ENCODE assay signal across 8 cellular contexts in the genomic region with DNA sequence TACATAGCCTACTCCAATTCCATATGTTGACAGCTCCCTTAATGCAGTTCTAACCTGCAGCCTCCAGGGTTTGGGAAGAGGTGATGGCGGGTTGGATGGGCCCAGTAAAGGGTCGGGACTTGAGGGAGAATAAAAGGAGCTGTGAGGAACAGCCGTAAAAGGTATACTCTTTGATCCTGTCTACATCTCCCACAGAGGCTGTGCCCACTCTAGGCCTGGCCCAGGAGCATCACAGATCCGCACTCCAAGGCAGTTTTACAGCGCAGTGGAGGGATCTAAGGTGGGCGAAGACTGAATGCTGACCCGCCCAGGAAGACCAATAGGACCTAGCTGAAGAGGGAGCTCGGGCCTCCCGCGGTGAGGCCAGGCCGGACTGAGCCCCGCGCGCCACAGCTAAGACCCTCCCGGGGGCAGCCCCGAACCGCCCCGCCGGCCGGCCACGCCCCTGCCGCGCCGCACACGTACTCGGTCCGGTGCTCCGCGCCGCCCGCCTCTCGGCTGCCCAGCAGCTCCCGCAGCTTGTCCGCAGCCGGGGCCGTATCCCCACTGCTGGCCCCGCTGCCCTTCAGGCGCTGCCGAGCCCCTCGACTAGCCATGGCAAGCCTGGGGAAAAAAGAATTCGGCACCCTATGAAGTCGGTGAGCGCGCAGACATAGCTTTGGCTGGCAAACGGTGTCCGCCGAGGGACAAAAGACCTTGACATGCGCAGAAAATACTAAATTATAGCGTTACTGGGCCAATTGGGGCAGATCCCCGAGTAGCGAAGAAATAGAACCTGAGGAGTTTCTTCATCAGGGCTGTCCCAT. TPM values are rescaled to one million over a fixed set of nuclear protein-coding genes. Genes with fewer than 3 reads are reported as not detected.
DNase-seq lines count a peak whose midpoint lies in the region; ATAC-seq, FAIRE-seq and TF ChIP-seq lines count a peak whose summit lies in the region.

A gene with protein sequence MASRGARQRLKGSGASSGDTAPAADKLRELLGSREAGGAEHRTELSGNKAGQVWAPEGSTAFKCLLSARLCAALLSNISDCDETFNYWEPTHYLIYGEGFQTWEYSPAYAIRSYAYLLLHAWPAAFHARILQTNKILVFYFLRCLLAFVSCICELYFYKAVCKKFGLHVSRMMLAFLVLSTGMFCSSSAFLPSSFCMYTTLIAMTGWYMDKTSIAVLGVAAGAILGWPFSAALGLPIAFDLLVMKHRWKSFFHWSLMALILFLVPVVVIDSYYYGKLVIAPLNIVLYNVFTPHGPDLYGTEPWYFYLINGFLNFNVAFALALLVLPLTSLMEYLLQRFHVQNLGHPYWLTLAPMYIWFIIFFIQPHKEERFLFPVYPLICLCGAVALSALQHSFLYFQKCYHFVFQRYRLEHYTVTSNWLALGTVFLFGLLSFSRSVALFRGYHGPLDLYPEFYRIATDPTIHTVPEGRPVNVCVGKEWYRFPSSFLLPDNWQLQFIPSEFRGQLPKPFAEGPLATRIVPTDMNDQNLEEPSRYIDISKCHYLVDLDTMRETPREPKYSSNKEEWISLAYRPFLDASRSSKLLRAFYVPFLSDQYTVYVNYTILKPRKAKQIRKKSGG (minus strand): TSS at position 695 of the 806 bp plus-strand sequence. CDS start 99 bp downstream, at position 596.

- peak; percentile 30; the same call in 1 of the 2 replicates for TF ChIP-seq CTCF in A673 (conservative IDR thresholded peaks at IDR 0.05; ENCODE audit: low read depth, low read length)
- TF ChIP-seq CTCF in WI38 (IDR thresholded peaks at IDR 0.05; ENCODE audit: low read depth, low read length), result 0 out of 2 replicates have a peak, but pooled peaks have one; percentile 6
- TF ChIP-seq CTCF in bronchial epithelial cell (IDR thresholded peaks at IDR 0.05; ENCODE audit: insufficient read depth, low read length, severe bottlenecking), result peak; percentile 45

- H3K27ac ChIP-seq in A673 (ENCODE audit: low read depth, low read length, poor library complexity, severe bottlenecking), result peak within 1 kb of the TSS; percentile 78

- POLR2A ChIA-PET in A673 (lab: Charles Lee; ENCODE audit: low non-redundant PET), result interaction anchor here (0.6 kb wide), 1 partner anchor 54 kb away, joined by 5 read pairs; no protein-coding TSS in a partner anchor

- ATAC-seq in GM18519 (IDR thresholded peaks at IDR 0.05; ENCODE audit: low FRiP score, unreplicated experiment) (peak; percentile 60), HG03060 (IDR thresholded peaks at IDR 0.05; ENCODE audit: low read depth, unreplicated experiment) (peak; percentile 71)

- no TSS peak for BruUV-seq in A673 (replicated peaks; lab: Mats Ljungman, UMichigan)

- H3K9me3 ChIP-seq in A673 (ENCODE audit: low read depth, low read length, poor library complexity, severe bottlenecking), result no peaks in the 10 kb centered on the region

- H3K4me3 ChIP-seq in A673 (ENCODE audit: low read depth, low read length, poor library complexity, severe bottlenecking) (peak within 1 kb of the TSS; percentile 78), WI38 (ENCODE audit: low read depth, low read length) (peak within 1 kb of the TSS; percentile 87), bronchial epithelial cell (ENCODE audit: low read depth, low read length) (peak within 1 kb of the TSS; percentile 89)

- CTCF ChIA-PET in A673 (lab: Charles Lee), result interaction anchor here (0.5 kb wide), 2 partner anchors 66 to 93 kb away, joined by 3 to 6 read pairs; a partner anchor contains a TSS

- peak; percentile 88 for DNase-seq in A673 (ENCODE audit: low spot score)
- peak; percentile 57 for DNase-seq in NCI-H2171 (lab: John Stamatoyannopoulos, UW)
- peak; percentile 66 for DNase-seq in bronchial epithelial cell (ENCODE audit: low read depth)
- peak; percentile 83 for DNase-seq in iris pigment epithelial cell (ENCODE audit: low read depth)
- DNase-seq in stimulated activated CD4-positive, alpha-beta T cell treated with anti-CD3 and anti-CD28 coated beads, Interleukin-12 subunit alpha, Interleukin-12 subunit beta, amount 100 ng/mL, for 4 hours, result peak; percentile 93

- intact Hi-C loops in A673 (cut with micrococcal nuclease; ENCODE audit: unreplicated experiment), result loop anchor here (10.0 kb wide), 3 partner anchors 154 to 414 kb away; a partner anchor contains a TSS

- H3K36me3 ChIP-seq in A673 (ENCODE audit: insufficient read depth, low read length, poor library complexity, severe bottlenecking), result peaks cover 23% of the 10 kb centered on the region
- H3K36me3 ChIP-seq in bronchial epithelial cell (ENCODE audit: control insufficient read depth, insufficient read depth, low read length), result peaks cover 4% of the 10 kb centered on the region

- FAIRE-seq in bronchial epithelial cell (lab: Jason Lieb, UNC), result no peak

- H3K4me1 ChIP-seq in A673 (ENCODE audit: insufficient read depth, low read length, poor library complexity, severe bottlenecking), result peaks cover 7% of the 10 kb centered on the region

- H3K27me3 ChIP-seq in A673 (replicated peaks; ENCODE audit: insufficient read depth, low read depth, low read length, poor library complexity) (no peaks in the 10 kb centered on the region), bronchial epithelial cell (ENCODE audit: control insufficient read depth, insufficient read depth, low read length) (no peaks in the 10 kb centered on the region)

RNA-seq across cellular contexts. Expression of the gene that starts here (rescaled TPM):
- total RNA-seq in A673 (2021) (56.8 and 61.0 TPM in 2 replicates), bronchial epithelial cell (24.3 and 30.5 TPM in 2 replicates)

Comparison
In these comparisons a context has a peak if more than half of its experiments do, and no peak if none do; other contexts are left out.
1. Peak in every context shown above with its lines: DNase-seq, ATAC-seq, H3K4me3 ChIP-seq and H3K27ac ChIP-seq.